20 cellular contexts compared by ENCODE assay signal in genomic region chr2:178776725-178777124, GRCh38. TPM values are rescaled to one million over a fixed set of nuclear protein-coding genes. Genes with fewer than 3 reads are reported as not detected.
DNase-seq lines count a peak whose midpoint lies in the region; ATAC-seq, FAIRE-seq and TF ChIP-seq lines count a peak whose summit lies in the region.
"Had no signal": no experiment of that assay in that cellular context is flagged by ENCODE, and none has a peak within 500 bp of the region (broad histone marks: within the 10 kb centered on the region; RNA-seq: fewer than 3 reads in every experiment).

No MANE protein-coding gene starts in this region.

- no peak for TF ChIP-seq CTCF in GM12878 (IDR thresholded peaks at IDR 0.05 in 2 of 3, conservative IDR thresholded peaks at IDR 0.05 in 1 of 3; ENCODE audit: control insufficient read depth in 2 of 3, extremely low read depth in 1 of 3, insufficient read depth in 1 of 3, low read depth in 3 of 3, low read length in 3 of 3)
- TF ChIP-seq CTCF in heart left ventricle (IDR thresholded peaks at IDR 0.05), result no peak
- no peak for TF ChIP-seq CTCF in CD8-positive, alpha-beta T cell (IDR thresholded peaks at IDR 0.05)

- CTCF ChIA-PET in GM12878 (lab: Yijun Ruan, JAX), result interaction anchor here (1.0 to 5.0 kb wide), 3 partner anchors 15 to 35 kb away, joined by 4 to 21 read pairs (median 15); no protein-coding TSS in a partner anchor
- CTCF ChIA-PET in activated CD4-positive, alpha-beta memory T cell treated with anti-CD3 and anti-CD28 coated beads for 36 hours (lab: Charles Lee), result no interaction called here
- CTCF ChIA-PET in CD8-positive, alpha-beta T cell (lab: Charles Lee), result interaction anchor here (0.9 to 1.1 kb wide), 2 partner anchors 9 to 353 kb away, joined by 3 read pairs; no protein-coding TSS in a partner anchor

- TF ChIP-seq EP300 in GM12878 (IDR thresholded peaks at IDR 0.05; ENCODE audit: borderline replicate concordance in 1 of 2, control insufficient read depth in 1 of 2, low read depth in 2 of 2, low read length in 2 of 2), result no peak

- H3K36me3 Mint-ChIP-seq in memory B cell, result peaks cover 52% of the 10 kb centered on the region
- H3K36me3 Mint-ChIP-seq in activated CD4-positive, alpha-beta memory T cell treated with anti-CD3 and anti-CD28 coated beads for 36 hours, result peaks cover 3% of the 10 kb centered on the region
- peaks cover 82% of the 10 kb centered on the region for H3K36me3 Mint-ChIP-seq in CD8-positive, alpha-beta T cell

- no peak overlapping the region for H2AFZ ChIP-seq in GM12878 (ENCODE audit: control insufficient read depth, low read depth, low read length)
- H2AFZ ChIP-seq: GM23338 had no signal

- 75% methylated on average over 4 of the region's 4 CpGs for WGBS in GM12878 (ENCODE audit: insufficient coverage, insufficient replicate concordance, low lambda C conversion rate, missing lambda C conversion rate)
- WGBS in heart left ventricle, 4 donors, result 58 to 67% (median 66%) methylated on average over 4 of the region's 4 CpGs
- WGBS in aorta, 2 donors, result 91% methylated on average over 4 of the region's 4 CpGs

- no peak overlapping the region for H3K4me3 Mint-ChIP-seq in memory B cell
- H3K4me3 Mint-ChIP-seq in activated CD4-positive, alpha-beta memory T cell treated with anti-CD3 and anti-CD28 coated beads for 36 hours, result no peak overlapping the region
- H3K4me3 Mint-ChIP-seq in CD8-positive, alpha-beta T cell, result no peak overlapping the region
- H3K4me3 Mint-ChIP-seq: CD4-positive, CD25-positive, alpha-beta regulatory T cell; GM23338 had no signal

- FAIRE-seq in GM12878 (lab: Jason Lieb, UNC), result no peak
- FAIRE-seq: A204.1, D721Med, H54, HTR-8/SVneo had no signal

- H3K27me3 Mint-ChIP-seq in memory B cell, result no peaks in the 10 kb centered on the region
- H3K27me3 Mint-ChIP-seq in activated CD4-positive, alpha-beta memory T cell treated with anti-CD3 and anti-CD28 coated beads for 36 hours, result no peaks in the 10 kb centered on the region
- no peaks in the 10 kb centered on the region for H3K27me3 Mint-ChIP-seq in CD8-positive, alpha-beta T cell (ENCODE audit: low read depth)
- H3K27me3 Mint-ChIP-seq: CD4-positive, CD25-positive, alpha-beta regulatory T cell had no signal

- POLR2A ChIA-PET in GM12878 (lab: Charles Lee), result no interaction called here
- POLR2A ChIA-PET in activated CD4-positive, alpha-beta memory T cell treated with anti-CD3 and anti-CD28 coated beads for 36 hours (lab: Charles Lee), result no interaction called here
- POLR2A ChIA-PET in CD8-positive, alpha-beta T cell (lab: Charles Lee), result no interaction called here

- no peak for TF ChIP-seq POLR2A in GM12878 (IDR thresholded peaks at IDR 0.05; ENCODE audit: low read depth, low read length)
- no peak for TF ChIP-seq POLR2A in heart left ventricle (IDR thresholded peaks at IDR 0.05)

- H3K27ac ChIP-seq in GM12878 (ENCODE audit: control insufficient read depth, insufficient read depth), result no peak overlapping the region
- no peak overlapping the region for H3K27ac ChIP-seq in heart left ventricle
- no peak overlapping the region for H3K27ac ChIP-seq in aorta (ENCODE audit: low read depth in 1 of 2, low read length in 2 of 2)
- no peak overlapping the region for H3K27ac ChIP-seq in CD8-positive, alpha-beta T cell (ENCODE audit: low read depth, low read length)

- H3K4me3 ChIP-seq in GM12878 (no peak overlapping the region), heart left ventricle (no peak overlapping the region), aorta (ENCODE audit: low read length in 2 of 2) (no peak overlapping the region)
- H3K4me3 ChIP-seq in CD8-positive, alpha-beta T cell (ENCODE audit: low read depth, low read length), result no peak overlapping the region
- H3K4me3 ChIP-seq: GM23338 had no signal

- RAD21 ChIA-PET in GM12878 (lab: Charles Lee; ENCODE audit: unreplicated experiment), result interaction anchor here (0.9 kb wide), 1 partner anchor 15 kb away, joined by 3 read pairs; no protein-coding TSS in a partner anchor

- peak overlapping the region; percentile 17 for H3K27ac Mint-ChIP-seq in memory B cell
- no peak overlapping the region for H3K27ac Mint-ChIP-seq in activated CD4-positive, alpha-beta memory T cell treated with anti-CD3 and anti-CD28 coated beads for 36 hours
- no peak overlapping the region for H3K27ac Mint-ChIP-seq in CD8-positive, alpha-beta T cell
- H3K27ac Mint-ChIP-seq: CD4-positive, CD25-positive, alpha-beta regulatory T cell; GM23338 had no signal

- intact Hi-C loops in GM12878 (cut with micrococcal nuclease; ENCODE audit: unreplicated experiment) (no loop called here), heart left ventricle (cut with DNase I) (no loop called here), aorta (cut with DNase I) (no loop called here)
- intact Hi-C loops in activated CD4-positive, alpha-beta memory T cell treated with anti-CD3 and anti-CD28 coated beads for 36 hours (cut with micrococcal nuclease), result no loop called here
- intact Hi-C loops in CD8-positive, alpha-beta T cell (cut with DNase I, micrococcal nuclease), result no loop called here

- TF ChIP-seq RAD21 in GM12878 (IDR thresholded peaks at IDR 0.05; ENCODE audit: insufficient read depth, low read depth, low read length), result no peak

- ATAC-seq in GM12878 (no peak), heart left ventricle (peak; percentile 18 to 40 (median 32)), memory B cell (ENCODE audit: low read depth) (no peak), aorta (ENCODE audit: low FRiP score) (no peak)
- no peak for ATAC-seq in CD8-positive, alpha-beta T cell
- ATAC-seq: GM23338 had no signal

- H3K36me3 ChIP-seq in GM12878 (ENCODE audit: control insufficient read depth in 2 of 2, insufficient read depth in 2 of 2, low read length in 1 of 2), result no peaks in the 10 kb centered on the region
- peaks cover 0 to 100% (median 95%) of the 10 kb centered on the region in 9 donors for H3K36me3 ChIP-seq in heart left ventricle
- no peaks in the 10 kb centered on the region for H3K36me3 ChIP-seq in aorta (ENCODE audit: control insufficient read depth in 1 of 2, insufficient read depth in 2 of 2, low read length in 1 of 2)
- H3K36me3 ChIP-seq in CD8-positive, alpha-beta T cell (ENCODE audit: insufficient read depth, low read length), result no peaks in the 10 kb centered on the region
- H3K36me3 ChIP-seq: BE2C had no signal

- H3K4me1 ChIP-seq in GM12878 (ENCODE audit: control insufficient read depth, insufficient read depth, low read length), result no peaks in the 10 kb centered on the region
- H3K4me1 ChIP-seq in heart left ventricle, result peaks cover 0 to 41% (median 6%) of the 10 kb centered on the region in 12 donors
- no peaks in the 10 kb centered on the region for H3K4me1 ChIP-seq in aorta (ENCODE audit: control insufficient read depth in 1 of 2, insufficient read depth in 2 of 2, low read length in 2 of 2)
- H3K4me1 ChIP-seq in CD8-positive, alpha-beta T cell (ENCODE audit: insufficient read depth, low read length), result no peaks in the 10 kb centered on the region
- H3K4me1 ChIP-seq: BE2C, Caco-2 had no signal

- BruUV-seq in GM12878 (replicated peaks; lab: Mats Ljungman, UMichigan), result TSS peak; percentile 45

- peaks cover 3% of the 10 kb centered on the region for H3K9me3 Mint-ChIP-seq in memory B cell
- no peaks in the 10 kb centered on the region for H3K9me3 Mint-ChIP-seq in activated CD4-positive, alpha-beta memory T cell treated with anti-CD3 and anti-CD28 coated beads for 36 hours
- H3K9me3 Mint-ChIP-seq in CD8-positive, alpha-beta T cell, result no peaks in the 10 kb centered on the region
- H3K9me3 Mint-ChIP-seq: GM23338 had no signal

- H3K27me3 ChIP-seq in GM12878 (replicated peaks in 1 of 2; ENCODE audit: control insufficient read depth in 2 of 2, insufficient read depth in 2 of 2, low read length in 1 of 2) (no peaks in the 10 kb centered on the region), heart left ventricle (no peaks in the 10 kb centered on the region), aorta (ENCODE audit: control insufficient read depth in 1 of 2, insufficient read depth in 2 of 2, low read length in 1 of 2) (peaks cover 0 to 1% of the 10 kb centered on the region in 2 donors)
- H3K27me3 ChIP-seq in CD8-positive, alpha-beta T cell (ENCODE audit: insufficient read depth, low read length), result no peaks in the 10 kb centered on the region
- H3K27me3 ChIP-seq: BE2C had no signal

- H3K4me1 Mint-ChIP-seq in memory B cell, result no peaks in the 10 kb centered on the region
- H3K4me1 Mint-ChIP-seq in activated CD4-positive, alpha-beta memory T cell treated with anti-CD3 and anti-CD28 coated beads for 36 hours (ENCODE audit: low read depth), result no peaks in the 10 kb centered on the region
- H3K4me1 Mint-ChIP-seq in CD8-positive, alpha-beta T cell (ENCODE audit: low read depth), result no peaks in the 10 kb centered on the region
- H3K4me1 Mint-ChIP-seq: CD4-positive, CD25-positive, alpha-beta regulatory T cell; GM23338 had no signal

- DNase-seq in GM12878 (ENCODE audit: low read depth, low spot score) (no peak), heart left ventricle (no peak), memory B cell (ENCODE audit: low spot score in 2 of 2) (no peak), aorta (no peak)
- DNase-seq in activated CD4-positive, alpha-beta memory T cell treated with anti-CD3 and anti-CD28 coated beads for 36 hours, result no peak
- DNase-seq in CD8-positive, alpha-beta T cell, result no peak
- DNase-seq: ACHN; BE2C; C1 segment of cervical spinal cord; Caco-2; CD4-positive, CD25-positive, alpha-beta regulatory T cell; DMS79; GDM1; HCEC 1CT; IMR-90 had no signal

- H3K9me3 ChIP-seq in GM12878 (replicated peaks; ENCODE audit: control insufficient read depth, insufficient read depth, low read length), result no peaks in the 10 kb centered on the region
- H3K9me3 ChIP-seq in heart left ventricle, result no peaks in the 10 kb centered on the region
- H3K9me3 ChIP-seq in aorta (ENCODE audit: control insufficient read depth, low read length), result no peaks in the 10 kb centered on the region
- no peaks in the 10 kb centered on the region for H3K9me3 ChIP-seq in CD8-positive, alpha-beta T cell (ENCODE audit: low read length)
- H3K9me3 ChIP-seq: BE2C, Caco-2 had no signal

- H3K79me2 ChIP-seq in GM12878 (ENCODE audit: control insufficient read depth, insufficient read depth, low read length), result no peaks in the 10 kb centered on the region

- no peak overlapping the region for H3K4me2 ChIP-seq in GM12878 (ENCODE audit: control insufficient read depth, insufficient read depth)
- H3K4me2 ChIP-seq: GM23338 had no signal

- H4K20me1 ChIP-seq in GM12878 (ENCODE audit: control insufficient read depth, insufficient read depth), result no peaks in the 10 kb centered on the region

- SMC1A ChIA-PET in GM12878 (lab: Charles Lee; ENCODE audit: uncharacterized antibody, unreplicated experiment), result no interaction called here

- no peak overlapping the region for H3K9ac ChIP-seq in GM12878 (ENCODE audit: control insufficient read depth, insufficient read depth, low read length)

- in situ Hi-C loops in GM12878 (cut with MboI), result no loop called here

RNA-seq across cellular contexts. Expression of gene TTN, which starts 30.5 kb away (rescaled TPM):
- total RNA-seq in GM12878 (2013; cell fraction: nucleolus; rRNA removed), result 146 and 150 TPM in 2 replicates
- total RNA-seq in GM12878 (2014; rRNA removed), result 5.0 and 6.6 TPM in 2 replicates
- 8.2 and 9.5 TPM in 2 replicates for total RNA-seq in GM12878 (2014; rRNA removed; fragmentation: Illumina TruSeq; extraction: Trizol)
- 7.5 and 9.0 TPM in 2 replicates for total RNA-seq in GM12878 (2021)
- 1.2 TPM for polyA plus RNA-seq in GM12878 (2011; ENCODE audit: low read depth)
- 1.8 and 2.2 TPM in 2 replicates for polyA plus RNA-seq in GM12878 (2011; rRNA removed)
- polyA plus RNA-seq in GM12878 (2011; cell fraction: cytosol; rRNA removed), result 0.76 and 0.82 TPM in 2 replicates
- 14.9 and 15.2 TPM in 2 replicates for polyA plus RNA-seq in GM12878 (2011; cell fraction: nucleus; rRNA removed)
- 0.73 and 1.2 TPM in 2 replicates for polyA plus RNA-seq in GM12878 (2012)
- 1.6 and 4.9 TPM in 2 replicates for polyA plus RNA-seq in GM12878 (2014; fragmentation: Illumina TruSeq; extraction: Trizol)
- 1 to 10 TPM in 1 of 2 experiments, under 1 TPM in 1; 0.15 to 1.4 TPM for polyA plus RNA-seq in GM12878 (2014; fragmentation: Nextera tagmentation; extraction: Ambion mirVana)
- 1.3 and 2.9 TPM in 2 replicates for polyA plus RNA-seq in GM12878 (2014; rRNA removed)
- polyA plus RNA-seq in GM12878 (2016; fragmentation: Nextera tagmentation; extraction: Ambion mirVana), result 1 to 10 TPM; 1.7 to 3.8 TPM
- 76.5 and 87.9 TPM in 2 replicates for polyA minus RNA-seq in GM12878 (2011; rRNA and poly(A)+ RNA removed)
- polyA minus RNA-seq in GM12878 (2011; cell fraction: cytosol; rRNA and poly(A)+ RNA removed), result 6.0 and 6.7 TPM in 2 replicates
- polyA minus RNA-seq in GM12878 (2011; cell fraction: nucleus; rRNA and poly(A)+ RNA removed), result 89.9 and 106 TPM in 2 replicates
- 1,000 to 10,000 TPM; 2,645 to 4,653 (median 3,666) TPM for total RNA-seq in heart left ventricle
- 100 to 1,000 TPM; 136 to 653 TPM for polyA plus RNA-seq in heart left ventricle
- 10 to 100 TPM in 1 of 2 donors, 1 to 10 TPM in 1; 4.8 to 41.7 TPM for total RNA-seq in aorta
- 1 to 10 TPM in 1 of 2 donors, under 1 TPM in 1; 0.63 to 1.3 TPM for polyA plus RNA-seq in aorta
- total RNA-seq in activated CD4-positive, alpha-beta memory T cell treated with anti-CD3 and anti-CD28 coated beads for 36 hours, result 1 to 10 TPM in 1 of 2 experiments, under 1 TPM in 1; 0.73 to 1.2 TPM
- 10 to 100 TPM; 22.9 to 23.3 TPM for total RNA-seq in CD8-positive, alpha-beta T cell

Comparison
In these comparisons a context has a peak if more than half of its experiments do, and no peak if none do; other contexts are left out.
1. ATAC-seq: peak in heart left ventricle (4 of 4); none in GM12878 (single experiment), memory B cell (single experiment), aorta (single experiment) and CD8-positive, alpha-beta T cell (single experiment).
2. RNA of gene TTN, which starts 30.5 kb away (total RNA-seq): 2,645 to 4,653 TPM in heart left ventricle; 4.8 to 41.7 TPM in aorta, 22.9 to 23.3 TPM in CD8-positive, alpha-beta T cell, 5.0 to 150 TPM in GM12878 and 0.73 to 1.2 TPM in activated CD4-positive, alpha-beta memory T cell treated with anti-CD3 and anti-CD28 coated beads for 36 hours; every median in the first group is over 10 times any median in the second.